Comparison of ENCODE assay signal across 8 cellular contexts in genomic region chr1:211828584-211829342, GRCh38. TPM values are rescaled to one million over a fixed set of nuclear protein-coding genes. Genes with fewer than 3 reads are reported as not detected.
DNase-seq lines count a peak whose midpoint lies in the region; ATAC-seq and TF ChIP-seq lines count a peak whose summit lies in the region.

No MANE protein-coding gene starts in this region.

- peaks cover 8 to 14% of the 10 kb centered on the region in 2 donors for H3K36me3 Mint-ChIP-seq in CD4-positive, alpha-beta memory T cell
- peaks cover 21% of the 10 kb centered on the region for H3K36me3 Mint-ChIP-seq in dendritic cell treated with granulocyte-macrophage colony-stimulating factor and Interleukin-4, amounts not matched to agents 40 ng/mL and 50 ng/mL, for 4 days (ENCODE audit: low read depth)
- peaks cover 2% of the 10 kb centered on the region for H3K36me3 Mint-ChIP-seq in neural progenitor cell

- peak overlapping the region; percentile 72 for H3K27ac ChIP-seq in CD4-positive, alpha-beta memory T cell (ENCODE audit: low read depth, low read length)
- no peak overlapping the region for H3K27ac ChIP-seq in neural progenitor cell

- no peak overlapping the region for H2AFZ ChIP-seq in neural progenitor cell (replicated peaks)

- no peaks in the 10 kb centered on the region for H3K27me3 ChIP-seq in CD4-positive, alpha-beta memory T cell (ENCODE audit: insufficient read depth, low read length)
- peaks cover 49% of the 10 kb centered on the region for H3K27me3 ChIP-seq in neural progenitor cell

- ATAC-seq in HG03469 (IDR thresholded peaks at IDR 0.05; ENCODE audit: unreplicated experiment) (no peak), GM18868 (IDR thresholded peaks at IDR 0.05; ENCODE audit: unreplicated experiment) (no peak)

- H3K4me3 ChIP-seq in CD4-positive, alpha-beta memory T cell (ENCODE audit: low read length in 2 of 2), result no peak overlapping the region
- peak overlapping the region; percentile 81 for H3K4me3 ChIP-seq in neural progenitor cell

- peaks cover 14% of the 10 kb centered on the region for H4K20me1 ChIP-seq in neural progenitor cell (ENCODE audit: low read depth)

- no peak overlapping the region for H3K9ac ChIP-seq in neural progenitor cell

- H3K4me1 Mint-ChIP-seq in CD4-positive, alpha-beta memory T cell, result peaks cover 44 to 73% (median 52%) of the 10 kb centered on the region in 4 donors
- peaks cover 47% of the 10 kb centered on the region for H3K4me1 Mint-ChIP-seq in dendritic cell treated with granulocyte-macrophage colony-stimulating factor and Interleukin-4, amounts not matched to agents 40 ng/mL and 50 ng/mL, for 4 days (ENCODE audit: low read depth)
- H3K4me1 Mint-ChIP-seq in neural progenitor cell, result peaks cover 11% of the 10 kb centered on the region

- DNase-seq in CD4-positive, alpha-beta memory T cell, result no peak
- peak; percentile 84 for DNase-seq in NCI-H69 (lab: John Stamatoyannopoulos, UW)
- DNase-seq in neural progenitor cell (ENCODE audit: low spot score), result no peak
- no peak for DNase-seq in 8988T
- no peak for DNase-seq in EL

- peak overlapping the region; percentile 85 for H3K4me2 ChIP-seq in neural progenitor cell

- intact Hi-C loops in CD4-positive, alpha-beta memory T cell (cut with micrococcal nuclease), result no loop called here
- intact Hi-C loops in dendritic cell treated with granulocyte-macrophage colony-stimulating factor and Interleukin-4, amounts not matched to agents 40 ng/mL and 50 ng/mL, for 4 days (cut with micrococcal nuclease), result no loop called here

- peak overlapping the region; percentile 87 to 95 (median 92) for H3K4me3 Mint-ChIP-seq in CD4-positive, alpha-beta memory T cell
- peak overlapping the region; percentile 98 for H3K4me3 Mint-ChIP-seq in dendritic cell treated with granulocyte-macrophage colony-stimulating factor and Interleukin-4, amounts not matched to agents 40 ng/mL and 50 ng/mL, for 4 days
- peak overlapping the region; percentile 94 for H3K4me3 Mint-ChIP-seq in neural progenitor cell

- CTCF ChIA-PET in CD4-positive, alpha-beta memory T cell (lab: Charles Lee; ENCODE audit: partially characterized antibody), result interaction anchor here (1.3 to 1.6 kb wide), 3 partner anchors 8 to 206 kb away, joined by 3 to 4 read pairs (median 3); partner anchors contain the start of genes DTL and INTS7

- no peaks in the 10 kb centered on the region for H3K36me3 ChIP-seq in CD4-positive, alpha-beta memory T cell (ENCODE audit: insufficient read depth, low read length)
- no peaks in the 10 kb centered on the region for H3K36me3 ChIP-seq in neural progenitor cell

- H3F3A ChIP-seq in neural progenitor cell (ENCODE audit: low read depth), result peaks cover 3% of the 10 kb centered on the region

- no peaks in the 10 kb centered on the region for H3K9me3 Mint-ChIP-seq in CD4-positive, alpha-beta memory T cell
- no peaks in the 10 kb centered on the region for H3K9me3 Mint-ChIP-seq in dendritic cell treated with granulocyte-macrophage colony-stimulating factor and Interleukin-4, amounts not matched to agents 40 ng/mL and 50 ng/mL, for 4 days
- no peaks in the 10 kb centered on the region for H3K9me3 Mint-ChIP-seq in neural progenitor cell

- peaks cover 60% of the 10 kb centered on the region for H3K4me1 ChIP-seq in CD4-positive, alpha-beta memory T cell (ENCODE audit: insufficient read depth, low read length)
- H3K4me1 ChIP-seq in neural progenitor cell, result peaks cover 7% of the 10 kb centered on the region

- TF ChIP-seq CTCF in neural progenitor cell (IDR thresholded peaks at IDR 0.05), result no peak

- no peaks in the 10 kb centered on the region for H3K9me3 ChIP-seq in CD4-positive, alpha-beta memory T cell (ENCODE audit: control insufficient read depth in 1 of 2, low read length in 2 of 2)
- H3K9me3 ChIP-seq in neural progenitor cell (ENCODE audit: low read depth), result no peaks in the 10 kb centered on the region

- H3K27me3 Mint-ChIP-seq in CD4-positive, alpha-beta memory T cell, result no peaks in the 10 kb centered on the region
- H3K27me3 Mint-ChIP-seq in dendritic cell treated with granulocyte-macrophage colony-stimulating factor and Interleukin-4, amounts not matched to agents 40 ng/mL and 50 ng/mL, for 4 days, result no peaks in the 10 kb centered on the region
- peaks cover 3% of the 10 kb centered on the region for H3K27me3 Mint-ChIP-seq in neural progenitor cell (ENCODE audit: insufficient read depth, low read depth)

- H3K27ac Mint-ChIP-seq in CD4-positive, alpha-beta memory T cell, result peak overlapping the region; percentile 10 to 96 (median 92)
- H3K27ac Mint-ChIP-seq in dendritic cell treated with granulocyte-macrophage colony-stimulating factor and Interleukin-4, amounts not matched to agents 40 ng/mL and 50 ng/mL, for 4 days, result peak overlapping the region; percentile 93
- no peak overlapping the region for H3K27ac Mint-ChIP-seq in neural progenitor cell

- POLR2A ChIA-PET in CD4-positive, alpha-beta memory T cell (lab: Charles Lee; ENCODE audit: partially characterized antibody), result interaction anchor here (0.6 to 1.9 kb wide), 2 partner anchors 14 to 16 kb away, joined by 3 to 7 read pairs; no protein-coding TSS in a partner anchor

- H3K79me2 ChIP-seq in neural progenitor cell (ENCODE audit: low read depth), result no peaks in the 10 kb centered on the region

RNA-seq across cellular contexts. Expression of gene LPGAT1, which starts 1.8 kb away (rescaled TPM):
- total RNA-seq in CD4-positive, alpha-beta memory T cell, result 10 to 100 TPM; 29.7 to 31.1 TPM
- polyA plus RNA-seq in CD4-positive, alpha-beta memory T cell, result 10 to 100 TPM; 13.1 to 31.0 TPM
- total RNA-seq in neural progenitor cell (ENCODE audit: low replicate concordance), result 3.8 and 5.7 TPM in 2 replicates
